In the genomic region with DNA sequence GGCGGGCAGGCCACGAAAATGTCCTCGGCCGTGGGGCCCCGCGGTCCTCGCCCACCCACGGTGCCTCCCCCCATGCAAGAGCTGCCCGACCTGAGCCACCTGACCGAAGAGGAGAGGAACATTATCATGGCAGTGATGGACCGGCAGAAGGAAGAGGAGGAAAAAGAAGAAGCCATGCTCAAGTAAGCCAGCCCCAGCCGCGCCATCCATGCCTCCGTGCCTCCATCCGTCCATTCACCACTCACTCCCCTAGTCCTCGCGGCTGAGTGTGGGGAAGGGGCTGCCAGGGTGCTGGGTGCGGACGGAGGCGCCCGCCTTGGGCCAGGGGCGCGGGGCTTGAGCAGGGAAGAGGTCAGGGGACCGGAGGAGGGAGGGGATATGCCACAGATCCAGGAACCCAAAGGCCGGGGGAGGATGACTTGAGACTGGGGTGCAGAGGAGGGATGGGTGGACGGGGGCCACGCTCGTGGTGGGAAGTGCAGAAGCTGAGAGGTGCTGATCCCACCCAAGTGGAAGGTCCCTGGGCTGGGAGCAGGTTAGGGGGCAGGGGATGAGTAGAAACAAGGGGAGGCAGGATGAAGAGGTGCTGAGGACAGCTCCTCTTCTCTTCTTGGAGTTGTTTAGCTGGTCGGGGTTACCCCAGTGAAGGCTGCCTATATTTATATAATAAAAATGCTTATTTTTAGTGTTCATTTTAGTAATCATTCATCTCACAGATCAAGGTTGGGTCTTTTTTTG, we compare ENCODE assay signal across 8 cellular contexts. TPM values are rescaled to one million over a fixed set of nuclear protein-coding genes. Genes with fewer than 3 reads are reported as not detected.
DNase-seq lines count a peak whose midpoint lies in the region; ATAC-seq and TF ChIP-seq lines count a peak whose summit lies in the region.
"Had no signal": no experiment of that assay in that cellular context is flagged by ENCODE, and none has a peak within 500 bp of the region (broad histone marks: within the 10 kb centered on the region; RNA-seq: fewer than 3 reads in every experiment).

No MANE protein-coding gene starts in this region.

- TF ChIP-seq POLR2A in suprapubic skin (IDR thresholded peaks at IDR 0.05), result no peak

- WGBS in suprapubic skin, result 7% methylated on average over 22 of the region's 29 CpGs

- H3K27ac ChIP-seq in Panc1 (ENCODE audit: low read length) (no peak overlapping the region), suprapubic skin (no peak overlapping the region)

- H3K36me3 ChIP-seq in Panc1 (ENCODE audit: control insufficient read depth, insufficient read depth, low read length) (no peaks in the 10 kb centered on the region), suprapubic skin (no peaks in the 10 kb centered on the region)

- H3K4me1 ChIP-seq in Panc1 (ENCODE audit: control insufficient read depth, insufficient read depth, low read length) (no peaks in the 10 kb centered on the region), suprapubic skin (peaks cover 11% of the 10 kb centered on the region)

- no TSS peak for BruUV-seq in Panc1 (replicated peaks; lab: Mats Ljungman, UMichigan)

- ATAC-seq in GM19455 (IDR thresholded peaks at IDR 0.05; ENCODE audit: unreplicated experiment) (peak; percentile 24), Panc1 (peak; percentile 36; the same call in 1 of the 2 replicates), GM19463 (IDR thresholded peaks at IDR 0.05; ENCODE audit: unreplicated experiment) (no peak)

- no peak for TF ChIP-seq EP300 in suprapubic skin (IDR thresholded peaks at IDR 0.05)

- TF ChIP-seq CTCF in Panc1 (IDR thresholded peaks at IDR 0.05) (no peak), suprapubic skin (IDR thresholded peaks at IDR 0.05) (no peak)

- DNase-seq in Panc1 (ENCODE audit: low read depth, low spot score) (no peak), suprapubic skin (ENCODE audit: low spot score in 2 of 2) (no peak), KBM-7 (no peak), DMS 273 (lab: John Stamatoyannopoulos, UW; ENCODE audit: unreplicated experiment) (no peak)
- DNase-seq: effector memory CD4-positive, alpha-beta T cell had no signal

- in situ Hi-C loops in Panc1 (cut with HindIII; ENCODE audit: low pct_unique_long_range_greater_than_20kb, low sequenced_read_pairs), result no loop called here
- in situ Hi-C loops in KBM-7 (cut with MboI; ENCODE audit: low pct_unique_long_range_greater_than_20kb, low sequenced_read_pairs), result no loop called here

- CTCF ChIA-PET in Panc1 (lab: Charles Lee), result interaction anchor here (0.5 to 0.6 kb wide), 2 partner anchors 69 to 1627 kb away, joined by 3 to 5 read pairs; no protein-coding TSS in a partner anchor

- peak overlapping the region; percentile 7 to 21; a peak in 2 of 4 replicates for H3K4me3 ChIP-seq in Panc1 (ENCODE audit: low read depth in 2 of 2, low read length in 2 of 2)
- peak overlapping the region; percentile 76 for H3K4me3 ChIP-seq in iPS-11a (ENCODE audit: low read depth, low read length)
- H3K4me3 ChIP-seq in suprapubic skin, result peak overlapping the region; percentile 42

- intact Hi-C loops in Panc1 (cut with micrococcal nuclease; ENCODE audit: unreplicated experiment), result no loop called here

- H3K27me3 ChIP-seq in Panc1 (ENCODE audit: control insufficient read depth, insufficient read depth, low read length) (peaks cover 7% of the 10 kb centered on the region), suprapubic skin (peaks cover 47% of the 10 kb centered on the region)

- H3K9me3 ChIP-seq in Panc1 (ENCODE audit: control insufficient read depth, insufficient read depth, low read depth, low read length) (no peaks in the 10 kb centered on the region), suprapubic skin (no peaks in the 10 kb centered on the region)

- POLR2A ChIA-PET in Panc1 (lab: Charles Lee), result no interaction called here

RNA-seq across cellular contexts. Expression of a gene that starts 0.8 kb away (rescaled TPM):
- total RNA-seq in Panc1 (2021; ENCODE audit: unreplicated experiment) (0.18 TPM), suprapubic skin (1 to 10 TPM; 2.9 to 9.7 (median 4.5) TPM)
- polyA plus RNA-seq in Panc1 (2012; ENCODE audit: insufficient read length), result not detected

Comparison
In these comparisons a context has a peak if more than half of its experiments do, and no peak if none do; other contexts are left out.
1. H3K4me3 ChIP-seq: peak in every context shown above with its lines; median percentile 76 in iPS-11a; 42 in suprapubic skin; 14 in Panc1.